8 cellular contexts compared by ENCODE assay signal in genomic region chr1:7667625-7668218, GRCh38.
DNase-seq lines count a peak whose midpoint lies in the region; ATAC-seq and TF ChIP-seq lines count a peak whose summit lies in the region.

No MANE protein-coding gene starts in this region.

- H2AFZ ChIP-seq in neural progenitor cell (replicated peaks): no peak overlapping the region

- peaks cover 32% of the 10 kb centered on the region for H3K4me1 ChIP-seq in neural progenitor cell

- no peak overlapping the region for H3K9ac ChIP-seq in neural progenitor cell

- H3K4me2 ChIP-seq in neural progenitor cell: peak overlapping the region; percentile 27

- H3K27me3 Mint-ChIP-seq in activated T-helper 2 cell treated with anti-CD3 and anti-CD28 coated beads, Interferon-gamma antibody, Interleukin-2, Interleukin-4, amounts not matched to agents 10 μg/mL and 5 μg/mL and 100 μg/mL, durations not matched to agents 14 hours and 24 hours and 36 hours (ENCODE audit: low read depth): no peaks in the 10 kb centered on the region
- peaks cover 23% of the 10 kb centered on the region for H3K27me3 Mint-ChIP-seq in neural progenitor cell (ENCODE audit: insufficient read depth, low read depth)
- H3K27me3 Mint-ChIP-seq in stimulated activated naive CD8-positive, alpha-beta T cell treated with anti-CD3 and anti-CD28 coated beads, Interleukin-15, amount 100 ng/mL, for 72 hours: peaks cover 20% of the 10 kb centered on the region

- H3K9me3 ChIP-seq in neural progenitor cell (ENCODE audit: low read depth): no peaks in the 10 kb centered on the region

- H3K4me3 ChIP-seq in Jurkat, Clone E6-1 (ENCODE audit: low read length): no peak overlapping the region
- no peak overlapping the region for H3K4me3 ChIP-seq in fibroblast of the aortic adventitia (ENCODE audit: low read depth, low read length)
- H3K4me3 ChIP-seq in neural progenitor cell: no peak overlapping the region

- no peaks in the 10 kb centered on the region for H3K27me3 ChIP-seq in neural progenitor cell

- TF ChIP-seq CTCF in fibroblast of the aortic adventitia (IDR thresholded peaks at IDR 0.05; ENCODE audit: insufficient read depth, low read length) (peak; percentile 100), neural progenitor cell (IDR thresholded peaks at IDR 0.05) (peak; percentile 98)

- peak; percentile 74 for ATAC-seq in stimulated activated naive CD8-positive, alpha-beta T cell treated with anti-CD3 and anti-CD28 coated beads, Interleukin-15, amount 100 ng/mL, for 72 hours
- ATAC-seq in GM19452 (IDR thresholded peaks at IDR 0.05; ENCODE audit: unreplicated experiment): no peak

- no peaks in the 10 kb centered on the region for H3K9me3 Mint-ChIP-seq in activated T-helper 2 cell treated with anti-CD3 and anti-CD28 coated beads, Interferon-gamma antibody, Interleukin-2, Interleukin-4, amounts not matched to agents 10 μg/mL and 5 μg/mL and 100 μg/mL, durations not matched to agents 14 hours and 24 hours and 36 hours
- no peaks in the 10 kb centered on the region for H3K9me3 Mint-ChIP-seq in neural progenitor cell
- no peaks in the 10 kb centered on the region for H3K9me3 Mint-ChIP-seq in stimulated activated naive CD8-positive, alpha-beta T cell treated with anti-CD3 and anti-CD28 coated beads, Interleukin-15, amount 100 ng/mL, for 72 hours

- H3K27ac ChIP-seq in neural progenitor cell: no peak overlapping the region

- DNase-seq in ELR (ENCODE audit: low read depth) (peak; percentile 81), RPMI7951 (ENCODE audit: low read depth) (peak; percentile 78), fibroblast of the aortic adventitia (ENCODE audit: low read depth) (peak; percentile 78), neural progenitor cell (ENCODE audit: low spot score) (peak; percentile 92)
- peak; percentile 47 for DNase-seq in Jurkat, Clone E6-1 (ENCODE audit: low read depth, low spot score)
- DNase-seq in activated T-helper 2 cell treated with anti-CD3 and anti-CD28 coated beads, Interferon-gamma antibody, Interleukin-2, Interleukin-4, amounts not matched to agents 10 μg/mL and 5 μg/mL and 100 μg/mL, durations not matched to agents 14 hours and 24 hours and 36 hours (ENCODE audit: low spot score): peak; percentile 64
- peak; percentile 80 to 84 for DNase-seq in stimulated activated naive CD8-positive, alpha-beta T cell treated with anti-CD3 and anti-CD28 coated beads, Interleukin-15, amount 100 ng/mL, for 72 hours

- H3K36me3 Mint-ChIP-seq in activated T-helper 2 cell treated with anti-CD3 and anti-CD28 coated beads, Interferon-gamma antibody, Interleukin-2, Interleukin-4, amounts not matched to agents 10 μg/mL and 5 μg/mL and 100 μg/mL, durations not matched to agents 14 hours and 24 hours and 36 hours (ENCODE audit: low read depth): no peaks in the 10 kb centered on the region
- H3K36me3 Mint-ChIP-seq in neural progenitor cell: no peaks in the 10 kb centered on the region

- intact Hi-C loops in activated T-helper 2 cell treated with anti-CD3 and anti-CD28 coated beads, Interferon-gamma antibody, Interleukin-2, Interleukin-4, amounts not matched to agents 10 μg/mL and 5 μg/mL and 100 μg/mL, durations not matched to agents 14 hours and 24 hours and 36 hours (cut with micrococcal nuclease): loop anchor here (1.0 to 5.0 kb wide), 2 partner anchors 86 to 235 kb away; no protein-coding TSS in a partner anchor

- H3F3A ChIP-seq in neural progenitor cell (ENCODE audit: low read depth): peaks cover 8% of the 10 kb centered on the region

- no peaks in the 10 kb centered on the region for H3K36me3 ChIP-seq in neural progenitor cell

- no peaks in the 10 kb centered on the region for H3K4me1 Mint-ChIP-seq in activated T-helper 2 cell treated with anti-CD3 and anti-CD28 coated beads, Interferon-gamma antibody, Interleukin-2, Interleukin-4, amounts not matched to agents 10 μg/mL and 5 μg/mL and 100 μg/mL, durations not matched to agents 14 hours and 24 hours and 36 hours (ENCODE audit: low read depth)
- H3K4me1 Mint-ChIP-seq in neural progenitor cell: peaks cover 59% of the 10 kb centered on the region
- H3K4me1 Mint-ChIP-seq in stimulated activated naive CD8-positive, alpha-beta T cell treated with anti-CD3 and anti-CD28 coated beads, Interleukin-15, amount 100 ng/mL, for 72 hours: peaks cover 15% of the 10 kb centered on the region

- H3K4me3 Mint-ChIP-seq in activated T-helper 2 cell treated with anti-CD3 and anti-CD28 coated beads, Interferon-gamma antibody, Interleukin-2, Interleukin-4, amounts not matched to agents 10 μg/mL and 5 μg/mL and 100 μg/mL, durations not matched to agents 14 hours and 24 hours and 36 hours (ENCODE audit: low read depth): no peak overlapping the region
- H3K4me3 Mint-ChIP-seq in neural progenitor cell: peak overlapping the region; percentile 67
- H3K4me3 Mint-ChIP-seq in stimulated activated naive CD8-positive, alpha-beta T cell treated with anti-CD3 and anti-CD28 coated beads, Interleukin-15, amount 100 ng/mL, for 72 hours: no peak overlapping the region

- H3K27ac Mint-ChIP-seq in activated T-helper 2 cell treated with anti-CD3 and anti-CD28 coated beads, Interferon-gamma antibody, Interleukin-2, Interleukin-4, amounts not matched to agents 10 μg/mL and 5 μg/mL and 100 μg/mL, durations not matched to agents 14 hours and 24 hours and 36 hours: no peak overlapping the region
- peak overlapping the region; percentile 100 for H3K27ac Mint-ChIP-seq in neural progenitor cell
- no peak overlapping the region for H3K27ac Mint-ChIP-seq in stimulated activated naive CD8-positive, alpha-beta T cell treated with anti-CD3 and anti-CD28 coated beads, Interleukin-15, amount 100 ng/mL, for 72 hours

- no peaks in the 10 kb centered on the region for H4K20me1 ChIP-seq in neural progenitor cell (ENCODE audit: low read depth)

- no peaks in the 10 kb centered on the region for H3K79me2 ChIP-seq in neural progenitor cell (ENCODE audit: low read depth)
